25 cellular contexts compared by ENCODE assay signal in the genomic region with DNA sequence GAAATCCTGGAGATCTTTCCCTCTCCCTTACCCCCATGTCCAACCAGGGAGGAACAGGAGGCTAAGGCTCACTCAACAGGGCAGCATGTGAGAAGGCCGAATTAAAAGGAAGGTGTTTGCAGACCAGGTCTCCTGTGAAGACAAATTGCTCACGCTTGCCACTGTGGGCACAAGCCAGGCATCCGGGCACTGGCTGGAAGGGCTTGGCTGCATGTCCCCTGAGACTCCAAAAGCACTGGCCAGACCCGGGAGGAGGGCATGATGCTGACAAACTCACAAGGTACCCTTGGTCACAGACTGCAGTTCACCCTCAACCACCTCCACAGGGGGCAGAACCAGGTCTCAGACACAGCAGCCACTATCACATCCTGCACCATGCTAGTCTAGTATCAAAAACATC.
"Had no signal": no experiment of that assay in that cellular context is flagged by ENCODE, and none has a peak within 500 bp of the region (broad histone marks: within the 10 kb centered on the region; RNA-seq: fewer than 3 reads in every experiment).

No MANE protein-coding gene starts in this region.

- H3K27me3 ChIP-seq: colonic mucosa, esophagus squamous epithelium, gastrocnemius medialis, heart right ventricle, left lung had no signal

- H3K27me3 Mint-ChIP-seq: dendritic cell treated with granulocyte-macrophage colony-stimulating factor and Interleukin-4, amounts not matched to agents 40 ng/mL and 50 ng/mL, for 4 days had no signal

- H3K4me3 ChIP-seq: colonic mucosa, esophagus squamous epithelium, gastrocnemius medialis, heart right ventricle, left lung, lower lobe of right lung, mucosa of descending colon had no signal

- H3K27ac Mint-ChIP-seq: dendritic cell treated with granulocyte-macrophage colony-stimulating factor and Interleukin-4, amounts not matched to agents 40 ng/mL and 50 ng/mL, for 4 days; effector memory CD8-positive, alpha-beta T cell; mesothelial cell of epicardium had no signal

- H3K4me1 ChIP-seq: colonic mucosa, esophagus squamous epithelium, gastrocnemius medialis, heart right ventricle, left lung, lower lobe of right lung had no signal

- H3K9me3 Mint-ChIP-seq: effector memory CD8-positive, alpha-beta T cell; mesothelial cell of epicardium had no signal

- ATAC-seq: effector memory CD8-positive, alpha-beta T cell; esophagus mucosa; gastrocnemius medialis; heart right ventricle; left cardiac atrium; left lung; left ventricle myocardium superior; mucosa of descending colon had no signal

- H3K36me3 Mint-ChIP-seq: mesothelial cell of epicardium, naive B cell had no signal

- H3K4me3 Mint-ChIP-seq: dendritic cell treated with granulocyte-macrophage colony-stimulating factor and Interleukin-4, amounts not matched to agents 40 ng/mL and 50 ng/mL, for 4 days; effector memory CD8-positive, alpha-beta T cell; endodermal cell; mesothelial cell of epicardium; naive B cell had no signal

- H3K4me1 Mint-ChIP-seq: mesothelial cell of epicardium, naive B cell had no signal

- DNase-seq: colonic mucosa; cortex of kidney; effector CD8-positive, alpha-beta T cell; effector memory CD8-positive, alpha-beta T cell; endodermal cell; erythroblast; esophagus squamous epithelium; foreskin fibroblast; foreskin melanocyte; gastrocnemius medialis; glutamatergic neuron; head of caudate nucleus; heart right ventricle; hippocampal formation; left cardiac atrium; left lung; left ventricle myocardium superior; lower lobe of right lung; mesenchymal stem cell; mucosa of descending colon; naive B cell had no signal

- H3K36me3 ChIP-seq: colonic mucosa, esophagus squamous epithelium, gastrocnemius medialis, heart right ventricle, left lung, lower lobe of right lung had no signal

- H3K27ac ChIP-seq: colonic mucosa, epithelial cell of prostate, esophagus squamous epithelium, gastrocnemius medialis, heart right ventricle, left lung, lower lobe of right lung had no signal

- H3K9me3 ChIP-seq: colonic mucosa, esophagus squamous epithelium, gastrocnemius medialis, lower lobe of right lung, mucosa of descending colon had no signal
